8 cellular contexts compared by ENCODE assay signal in genomic region chr1:213327318-213327667, GRCh38.
DNase-seq lines count a peak whose midpoint lies in the region; ATAC-seq, FAIRE-seq and TF ChIP-seq lines count a peak whose summit lies in the region.

No MANE protein-coding gene starts in this region.

- intact Hi-C loops in kidney (cut with DNase I): no loop called here

- FAIRE-seq in kidney (lab: Jason Lieb, UNC): no peak

- no peaks in the 10 kb centered on the region for H3K27me3 ChIP-seq in MG63

- H3K4me3 ChIP-seq in AG04449 (ENCODE audit: low read depth, low read length) (peak overlapping the region; percentile 12; the same call in 1 of the 2 replicates), MG63 (no peak overlapping the region), kidney (ENCODE audit: low read length in 2 of 2) (no peak overlapping the region)

- POLR2A ChIA-PET in AG04449 (lab: Yijun Ruan, JAX): no interaction called here

- no peak overlapping the region for H3K9ac ChIP-seq in kidney (ENCODE audit: low read length in 2 of 2)

- H3K9me3 ChIP-seq in MG63 (no peaks in the 10 kb centered on the region), kidney (ENCODE audit: control insufficient read depth in 1 of 2, low read length in 2 of 2) (no peaks in the 10 kb centered on the region)

- DNase-seq in AG04449 (ENCODE audit: low read depth, low spot score) (peak; percentile 62), MG63 (peak; percentile 57), brain pericyte (ENCODE audit: low read depth, low spot score) (peak; percentile 69), left kidney (ENCODE audit: low read depth, low spot score) (peak; percentile 22), DMS 273 (lab: John Stamatoyannopoulos, UW; ENCODE audit: unreplicated experiment) (no peak), kidney (no peak), midbrain (lab: John Stamatoyannopoulos, UW) (no peak)

- TF ChIP-seq CTCF in AG04449 (IDR thresholded peaks at IDR 0.05; ENCODE audit: insufficient read depth, low read length, missing control alignments) (no peak), kidney (IDR thresholded peaks at IDR 0.05; ENCODE audit: borderline replicate concordance, extremely low read depth, insufficient read depth) (no peak)

- no peaks in the 10 kb centered on the region for H3K4me1 ChIP-seq in kidney (ENCODE audit: control insufficient read depth in 1 of 2, insufficient read depth in 1 of 2, low read depth in 1 of 2, low read length in 2 of 2)

- H3K27ac ChIP-seq in kidney (ENCODE audit: low read depth in 2 of 2, low read length in 2 of 2): no peak overlapping the region

- ATAC-seq in HG03571 (IDR thresholded peaks at IDR 0.05; ENCODE audit: unreplicated experiment): no peak

- H3K36me3 ChIP-seq in MG63 (no peaks in the 10 kb centered on the region), kidney (ENCODE audit: control insufficient read depth in 1 of 2, insufficient read depth in 2 of 2, low read length in 2 of 2) (no peaks in the 10 kb centered on the region)

- CTCF ChIA-PET in AG04449 (lab: Yijun Ruan, JAX): interaction anchor here (1.3 kb wide), 1 partner anchor 47 kb away, joined by 5 read pairs; no protein-coding TSS in a partner anchor

Comparison
In these comparisons a context has a peak if more than half of its experiments do, and no peak if none do; other contexts are left out.
1. DNase-seq: peak in AG04449 (single experiment), MG63 (single experiment), brain pericyte (single experiment) and left kidney (single experiment); none in DMS 273 (single experiment), kidney (single experiment) and midbrain (single experiment).